1 cellular context compared by ENCODE assay signal in the genomic region with DNA sequence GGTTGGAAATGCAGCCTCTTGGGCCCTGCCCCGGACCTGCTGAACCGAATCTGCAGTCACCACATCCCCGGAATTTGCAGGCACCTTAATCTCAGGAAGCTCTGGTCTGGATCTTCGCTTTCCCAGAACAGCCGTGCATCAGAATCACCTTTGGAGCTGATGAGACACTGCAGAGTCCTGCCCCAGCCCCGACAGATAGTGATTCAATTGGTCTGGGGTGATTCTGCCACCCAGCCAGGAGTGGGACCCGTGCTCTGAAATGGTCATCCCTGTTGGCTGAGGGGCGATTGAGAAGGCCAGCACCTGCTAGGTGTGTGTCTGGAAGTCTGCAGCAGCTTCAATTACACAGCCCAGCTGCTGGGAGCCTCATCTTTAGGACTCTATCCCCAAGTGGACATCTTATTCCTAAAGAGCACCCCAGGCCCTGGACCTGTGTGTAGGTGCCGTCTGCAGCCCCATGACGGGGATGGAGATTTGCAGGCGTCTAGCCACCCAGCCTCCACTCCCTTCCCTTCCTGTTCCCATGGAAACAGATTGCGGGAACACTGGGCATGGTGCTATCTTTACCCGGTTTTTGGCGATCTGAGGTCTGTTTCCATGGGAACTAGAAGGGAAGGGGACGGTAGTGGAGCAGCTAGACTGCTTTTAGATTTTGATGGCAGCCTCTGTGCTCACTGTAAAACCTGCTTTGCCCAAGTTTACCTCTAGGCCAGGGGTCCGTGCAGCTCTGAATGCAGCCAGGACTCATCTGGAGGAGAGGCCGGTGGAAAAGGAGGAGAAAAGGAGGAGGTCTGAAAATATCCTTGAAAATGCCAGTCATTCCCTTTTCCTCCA.
TF ChIP-seq lines count a peak whose summit lies in the region.

No MANE protein-coding gene starts in this region.

TF ChIP-seq in GM12878, 131 proteins besides CTCF, POLR2A, EP300 and RAD21 (continued from another document):
- TF ChIP-seq ZBTB4 (CRISPR knock-in tag; IDR thresholded peaks at IDR 0.05), result no peak
- no peak for TF ChIP-seq ESRRA (IDR thresholded peaks at IDR 0.05; ENCODE audit: low read length)
- TF ChIP-seq IRF4 (IDR thresholded peaks at IDR 0.05; ENCODE audit: low read depth, low read length), result no peak
- no peak for TF ChIP-seq SIX5 (IDR thresholded peaks at IDR 0.05; ENCODE audit: low read depth, low read length, severe bottlenecking)
- no peak for TF ChIP-seq SIN3A (IDR thresholded peaks at IDR 0.05; ENCODE audit: low read depth, low read length)
- no peak for TF ChIP-seq SMAD5 (IDR thresholded peaks at IDR 0.05; ENCODE audit: low read depth)
- TF ChIP-seq KAT2A (conservative IDR thresholded peaks at IDR 0.05; ENCODE audit: control insufficient read depth, low read depth, low read length), result no peak
- no peak for TF ChIP-seq SUZ12 (IDR thresholded peaks at IDR 0.05; ENCODE audit: unreplicated experiment)
- no peak for TF ChIP-seq NFXL1 (IDR thresholded peaks at IDR 0.05; ENCODE audit: borderline replicate concordance)
- no peak for TF ChIP-seq BHLHE40 (IDR thresholded peaks at IDR 0.05; ENCODE audit: borderline replicate concordance in 1 of 2, low read depth in 2 of 2, low read length in 1 of 2)
